ENCODE assay signal across 8 cellular contexts in the genomic region with DNA sequence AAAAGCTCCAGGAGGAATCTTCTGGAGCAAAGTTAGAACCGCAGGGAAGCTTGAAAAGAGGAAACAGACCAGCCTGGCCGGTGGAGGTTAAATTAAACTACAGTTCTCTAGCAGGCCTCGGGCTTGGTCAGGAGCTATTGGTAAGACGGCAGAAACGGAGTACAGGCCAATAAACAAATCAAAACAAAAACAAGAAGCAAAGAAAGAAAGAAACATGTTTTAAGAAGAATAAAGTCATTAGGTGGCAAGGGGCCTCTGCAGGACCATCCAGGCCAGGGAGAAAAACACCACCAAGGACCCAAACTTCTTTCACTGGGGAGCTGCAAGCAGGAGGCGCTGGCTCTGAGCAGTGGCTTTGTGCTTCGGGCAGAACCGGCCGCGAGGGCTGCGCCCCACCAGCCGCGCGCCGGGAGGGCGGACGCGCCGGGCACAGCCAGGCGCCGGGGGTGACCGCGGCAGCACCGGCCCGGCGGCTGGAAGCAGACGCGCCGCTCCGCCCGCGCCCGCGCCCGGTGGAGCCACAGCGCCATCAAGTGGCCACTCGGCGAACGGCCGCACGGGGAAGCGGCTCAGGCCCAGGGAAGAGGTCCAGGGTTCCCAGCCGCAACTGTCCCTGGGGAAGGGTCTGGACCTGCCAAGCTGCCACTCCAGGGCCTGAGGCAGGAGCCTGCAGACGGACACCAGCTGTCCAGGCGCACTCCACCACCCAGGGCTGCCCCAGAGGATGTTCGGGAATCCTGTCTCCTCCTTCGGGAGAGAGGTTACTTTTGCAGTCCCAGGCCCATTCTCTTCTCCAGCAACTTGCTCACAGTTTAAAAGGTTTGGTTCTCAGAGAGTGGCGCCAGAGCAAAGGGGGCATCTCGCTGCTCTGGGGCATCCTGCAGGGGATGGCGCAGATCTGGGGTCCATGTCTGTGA.
DNase-seq lines count a peak whose midpoint lies in the region; ATAC-seq, FAIRE-seq and TF ChIP-seq lines count a peak whose summit lies in the region.

No MANE protein-coding gene starts in this region.

- H3K4me1 ChIP-seq in KMS-11 (ENCODE audit: low read depth, poor library complexity, severe bottlenecking): peaks cover 9% of the 10 kb centered on the region
- H3K4me1 ChIP-seq in SJSA1 (replicated peaks): peaks cover 11% of the 10 kb centered on the region
- peaks cover 0 to 9% (median 0%) of the 10 kb centered on the region in 3 donors for H3K4me1 ChIP-seq in pancreas
- H3K4me1 ChIP-seq in aorta (ENCODE audit: control insufficient read depth in 1 of 2, insufficient read depth in 2 of 2, low read length in 2 of 2): no peaks in the 10 kb centered on the region

- no peaks in the 10 kb centered on the region for H4K20me1 ChIP-seq in KMS-11 (ENCODE audit: insufficient read depth)

- H3K9me3 ChIP-seq in SJSA1 (replicated peaks): no peaks in the 10 kb centered on the region
- H3K9me3 ChIP-seq in pancreas: no peaks in the 10 kb centered on the region
- no peaks in the 10 kb centered on the region for H3K9me3 ChIP-seq in aorta (ENCODE audit: control insufficient read depth, low read length)

- H3K9ac ChIP-seq in KMS-11: no peak overlapping the region

- no peak overlapping the region for H3K4me3 ChIP-seq in KMS-11 (IDR thresholded peaks at IDR 0.05; ENCODE audit: insufficient read depth, low read depth, low read length)
- no peak overlapping the region for H3K4me3 ChIP-seq in SJSA1
- H3K4me3 ChIP-seq in pancreas: peak overlapping the region in 2 of 4 donors; percentile 8 to 16
- no peak overlapping the region for H3K4me3 ChIP-seq in aorta (ENCODE audit: low read length in 2 of 2)

- WGBS in pancreas, 2 donors: 7 to 8% methylated on average over 50 of the region's 50 CpGs
- WGBS in aorta, 2 donors: 7 to 10% methylated on average over 38 to 50 of the region's 50 CpGs

- DNase-seq in G401 (ENCODE audit: low spot score) (peak; percentile 54), SJSA1 (ENCODE audit: low read depth in 1 of 2, low spot score in 2 of 2) (peak; percentile 74 to 83), head of caudate nucleus (peak; percentile 49 to 92 (median 82)), pancreas (peak; percentile 54 to 97 (median 86)), aorta (peak; percentile 66 to 91)
- DNase-seq in activated naive CD4-positive, alpha-beta T cell treated with anti-CD3 and anti-CD28 coated beads, Interleukin-2, amount 50 U/mL, for 72 hours (ENCODE audit: low spot score in 2 of 2): peak; percentile 66 to 88

- no peaks in the 10 kb centered on the region for H3K36me3 ChIP-seq in KMS-11 (ENCODE audit: insufficient read depth)
- H3K36me3 ChIP-seq in SJSA1: no peaks in the 10 kb centered on the region
- no peaks in the 10 kb centered on the region for H3K36me3 ChIP-seq in pancreas
- H3K36me3 ChIP-seq in aorta (ENCODE audit: control insufficient read depth in 1 of 2, insufficient read depth in 2 of 2, low read length in 1 of 2): no peaks in the 10 kb centered on the region

- in situ Hi-C loops in G401 (cut with HindIII; ENCODE audit: low sequenced_read_pairs): no loop called here

- H3K27ac Mint-ChIP-seq in activated naive CD4-positive, alpha-beta T cell treated with anti-CD3 and anti-CD28 coated beads, Interleukin-2, amount 50 U/mL, for 72 hours: no peak overlapping the region

- FAIRE-seq in pancreas (lab: Jason Lieb, UNC): no peak

- intact Hi-C loops in head of caudate nucleus (cut with DNase I) (loop anchor here (5.0 to 10.0 kb wide), 3 partner anchors 1065 to 1903 kb away; no protein-coding TSS in a partner anchor), pancreas (cut with DNase I) (loop anchor here in 2 of 3 donors (10.0 kb wide), 3 partner anchors 415 to 1075 kb away; a partner anchor contains a TSS), aorta (cut with DNase I) (loop anchor here (5.0 to 10.0 kb wide), 4 partner anchors 423 to 1905 kb away; no protein-coding TSS in a partner anchor)

- peak; percentile 60 for TF ChIP-seq CTCF in KMS-11 (conservative IDR thresholded peaks at IDR 0.05; ENCODE audit: low read depth, low read length)
- TF ChIP-seq CTCF in pancreas (IDR thresholded peaks at IDR 0.05): peak; percentile 83 to 88 (median 84)

- peak; percentile 88 for ATAC-seq in GM21737 (IDR thresholded peaks at IDR 0.05; ENCODE audit: unreplicated experiment)
- peak; percentile 75 to 89 for ATAC-seq in activated naive CD4-positive, alpha-beta T cell treated with anti-CD3 and anti-CD28 coated beads, Interleukin-2, amount 50 U/mL, for 72 hours
- peak; percentile 96 to 99 (median 98) for ATAC-seq in pancreas
- peak; percentile 93 for ATAC-seq in aorta (ENCODE audit: low FRiP score)

- peak overlapping the region; percentile 67 for H2AFZ ChIP-seq in KMS-11 (ENCODE audit: low read depth)

- H3K27me3 ChIP-seq in KMS-11 (ENCODE audit: insufficient read depth, low read depth): no peaks in the 10 kb centered on the region
- H3K27me3 ChIP-seq in SJSA1 (replicated peaks): no peaks in the 10 kb centered on the region
- no peaks in the 10 kb centered on the region for H3K27me3 ChIP-seq in pancreas
- no peaks in the 10 kb centered on the region for H3K27me3 ChIP-seq in aorta (ENCODE audit: control insufficient read depth in 1 of 2, insufficient read depth in 2 of 2, low read length in 1 of 2)

- H3K36me3 Mint-ChIP-seq in activated naive CD4-positive, alpha-beta T cell treated with anti-CD3 and anti-CD28 coated beads, Interleukin-2, amount 50 U/mL, for 72 hours: no peaks in the 10 kb centered on the region

- peaks cover 27% of the 10 kb centered on the region for H3K79me2 ChIP-seq in KMS-11 (ENCODE audit: insufficient read depth, low read depth)

- H3K4me2 ChIP-seq in KMS-11: peak overlapping the region; percentile 42; the same call in 1 of the 2 replicates

- H3K9me3 Mint-ChIP-seq in activated naive CD4-positive, alpha-beta T cell treated with anti-CD3 and anti-CD28 coated beads, Interleukin-2, amount 50 U/mL, for 72 hours: no peaks in the 10 kb centered on the region

- H3K27ac ChIP-seq in KMS-11 (no peak overlapping the region), SJSA1 (no peak overlapping the region), pancreas (peak overlapping the region; percentile 45 to 67 (median 54)), aorta (ENCODE audit: low read depth in 1 of 2, low read length in 2 of 2) (no peak overlapping the region)

Comparison
In these comparisons a context has a peak if more than half of its experiments do, and no peak if none do; other contexts are left out.
1. H3K27ac ChIP-seq: peak in pancreas (4 of 4); none in KMS-11 (single experiment), SJSA1 (single experiment) and aorta (0 of 2).
2. Peak in every context shown above with its lines, with median percentiles within 50 percentile points of each other: DNase-seq and ATAC-seq.